In genomic region chr3:17820704-17821103, GRCh38 we compare ENCODE assay signal across 28 cellular contexts.
DNase-seq lines count a peak whose midpoint lies in the region; ATAC-seq lines count a peak whose summit lies in the region.
"Had no signal": no experiment of that assay in that cellular context is flagged by ENCODE, and none has a peak within 500 bp of the region (broad histone marks: within the 10 kb centered on the region; RNA-seq: fewer than 3 reads in every experiment).

No MANE protein-coding gene starts in this region.

- in situ Hi-C loops in KBM-7 (cut with MboI; ENCODE audit: low pct_unique_long_range_greater_than_20kb, low sequenced_read_pairs) = no loop called here

- DNase-seq in EL (peak; percentile 18), KBM-7 (peak; percentile 13), astrocyte of the hippocampus (ENCODE audit: low read depth, low spot score) (peak; percentile 45), myocyte (ENCODE audit: low read depth) (peak; percentile 17), NCI-H2227 (lab: John Stamatoyannopoulos, UW; ENCODE audit: unreplicated experiment) (no peak), AG20443 (ENCODE audit: low spot score) (no peak)
- DNase-seq: ACHN; activated CD4-positive, alpha-beta T cell treated with anti-CD3 and anti-CD28 coated beads for 36 hours; activated naive CD4-positive, alpha-beta T cell treated with anti-CD3 and anti-CD28 coated beads, Interleukin-2, amount 50 U/mL, for 16 hours; amniotic stem cell; DMS153; effector CD4-positive, alpha-beta T cell; hypothalamus; immature natural killer cell; KG1; left ventricle myocardium superior; NCI-H146; NCI-H345; right lobe of liver; stimulated activated CD4-positive, alpha-beta T cell treated with anti-CD3 and anti-CD28 coated beads, Interleukin-12 subunit alpha, Interleukin-12 subunit beta, amount 100 ng/mL, for 4 hours; stimulated activated CD4-positive, alpha-beta T cell treated with anti-CD3 and anti-CD28 coated beads, Interleukin-2, amount 100 ng/mL, for 48 hours; stimulated activated naive CD8-positive, alpha-beta T cell treated with anti-CD3 and anti-CD28 coated beads, Interleukin-15, amount 100 ng/mL, for 72 hours; T-helper 17 cell; uterus had no signal

- no peak for ATAC-seq in GM21619 (IDR thresholded peaks at IDR 0.05; ENCODE audit: unreplicated experiment)
- ATAC-seq: activated CD4-positive, alpha-beta T cell treated with anti-CD3 and anti-CD28 coated beads for 36 hours; activated T-helper 17 cell treated with anti-CD3 and anti-CD28 coated beads, Interleukin-2, amount 50 U/mL, for 72 hours; left ventricle myocardium superior; right lobe of liver; Right ventricle myocardium inferior; SK-N-SH treated with all-trans-retinoic acid at 6 μM for 48 hours; stimulated activated naive CD8-positive, alpha-beta T cell treated with anti-CD3 and anti-CD28 coated beads, Interleukin-15, amount 100 ng/mL, for 72 hours; T-helper 17 cell had no signal

Comparison
In these comparisons a context has a peak if more than half of its experiments do, and no peak if none do; other contexts are left out.
1. DNase-seq: peak in EL (single experiment), KBM-7 (single experiment), astrocyte of the hippocampus (single experiment) and myocyte (single experiment); none in NCI-H2227 (single experiment) and AG20443 (single experiment).